ENCODE assay signal across 2 cellular contexts in the genomic region with DNA sequence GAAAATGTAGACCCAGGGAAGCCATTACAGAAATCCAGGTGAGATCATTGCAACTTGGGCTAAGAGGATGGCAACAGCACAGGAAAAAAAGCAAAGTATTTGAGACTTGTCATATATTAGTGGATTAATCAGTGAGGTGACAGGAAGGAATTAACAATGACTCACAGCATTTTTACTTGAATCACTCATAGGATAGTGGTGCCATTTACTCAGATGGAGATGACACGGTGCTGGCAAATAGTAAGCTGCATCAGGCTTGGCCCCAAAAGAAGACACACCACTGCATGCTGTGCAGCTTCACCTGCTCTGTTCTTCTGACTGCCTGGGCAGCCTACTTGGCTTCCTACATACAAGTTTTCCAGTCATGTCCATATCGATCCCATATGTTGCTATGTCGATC.
TF ChIP-seq lines count a peak whose summit lies in the region.

No MANE protein-coding gene starts in this region.

TF ChIP-seq in WTC11, 78 proteins besides CTCF, POLR2A, EP300 and RAD21 (continued from another document and continues in another):
- TF ChIP-seq, protein P1, sequence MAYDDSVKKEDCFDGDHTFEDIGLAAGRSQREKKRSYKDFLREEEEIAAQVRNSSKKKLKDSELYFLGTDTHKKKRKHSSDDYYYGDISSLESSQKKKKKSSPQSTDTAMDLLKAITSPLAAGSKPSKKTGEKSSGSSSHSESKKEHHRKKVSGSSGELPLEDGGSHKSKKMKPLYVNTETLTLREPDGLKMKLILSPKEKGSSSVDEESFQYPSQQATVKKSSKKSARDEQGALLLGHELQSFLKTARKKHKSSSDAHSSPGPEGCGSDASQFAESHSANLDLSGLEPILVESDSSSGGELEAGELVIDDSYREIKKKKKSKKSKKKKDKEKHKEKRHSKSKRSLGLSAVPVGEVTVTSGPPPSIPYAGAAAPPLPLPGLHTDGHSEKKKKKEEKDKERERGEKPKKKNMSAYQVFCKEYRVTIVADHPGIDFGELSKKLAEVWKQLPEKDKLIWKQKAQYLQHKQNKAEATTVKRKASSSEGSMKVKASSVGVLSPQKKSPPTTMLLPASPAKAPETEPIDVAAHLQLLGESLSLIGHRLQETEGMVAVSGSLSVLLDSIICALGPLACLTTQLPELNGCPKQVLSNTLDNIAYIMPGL (CRISPR knock-in tag; IDR thresholded peaks at IDR 0.05), result no peak
- TF ChIP-seq SMAD3 (CRISPR knock-in tag; IDR thresholded peaks at IDR 0.05; ENCODE audit: borderline replicate concordance) (no peak), ZNF232 (CRISPR knock-in tag; IDR thresholded peaks at IDR 0.05) (no peak), TCF7 (CRISPR knock-in tag; IDR thresholded peaks at IDR 0.05; ENCODE audit: low read depth) (no peak), SP1 (CRISPR knock-in tag; conservative IDR thresholded peaks at IDR 0.05) (no peak), NR2C2 (CRISPR knock-in tag; IDR thresholded peaks at IDR 0.05) (no peak), NR3C1 (CRISPR knock-in tag; conservative IDR thresholded peaks at IDR 0.05; ENCODE audit: low read depth) (no peak)
- TF ChIP-seq, protein P2, sequence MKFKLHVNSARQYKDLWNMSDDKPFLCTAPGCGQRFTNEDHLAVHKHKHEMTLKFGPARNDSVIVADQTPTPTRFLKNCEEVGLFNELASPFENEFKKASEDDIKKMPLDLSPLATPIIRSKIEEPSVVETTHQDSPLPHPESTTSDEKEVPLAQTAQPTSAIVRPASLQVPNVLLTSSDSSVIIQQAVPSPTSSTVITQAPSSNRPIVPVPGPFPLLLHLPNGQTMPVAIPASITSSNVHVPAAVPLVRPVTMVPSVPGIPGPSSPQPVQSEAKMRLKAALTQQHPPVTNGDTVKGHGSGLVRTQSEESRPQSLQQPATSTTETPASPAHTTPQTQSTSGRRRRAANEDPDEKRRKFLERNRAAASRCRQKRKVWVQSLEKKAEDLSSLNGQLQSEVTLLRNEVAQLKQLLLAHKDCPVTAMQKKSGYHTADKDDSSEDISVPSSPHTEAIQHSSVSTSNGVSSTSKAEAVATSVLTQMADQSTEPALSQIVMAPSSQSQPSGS (CRISPR knock-in tag; IDR thresholded peaks at IDR 0.05; ENCODE audit: borderline replicate concordance, low read depth), result no peak
- TF ChIP-seq, protein P3, sequence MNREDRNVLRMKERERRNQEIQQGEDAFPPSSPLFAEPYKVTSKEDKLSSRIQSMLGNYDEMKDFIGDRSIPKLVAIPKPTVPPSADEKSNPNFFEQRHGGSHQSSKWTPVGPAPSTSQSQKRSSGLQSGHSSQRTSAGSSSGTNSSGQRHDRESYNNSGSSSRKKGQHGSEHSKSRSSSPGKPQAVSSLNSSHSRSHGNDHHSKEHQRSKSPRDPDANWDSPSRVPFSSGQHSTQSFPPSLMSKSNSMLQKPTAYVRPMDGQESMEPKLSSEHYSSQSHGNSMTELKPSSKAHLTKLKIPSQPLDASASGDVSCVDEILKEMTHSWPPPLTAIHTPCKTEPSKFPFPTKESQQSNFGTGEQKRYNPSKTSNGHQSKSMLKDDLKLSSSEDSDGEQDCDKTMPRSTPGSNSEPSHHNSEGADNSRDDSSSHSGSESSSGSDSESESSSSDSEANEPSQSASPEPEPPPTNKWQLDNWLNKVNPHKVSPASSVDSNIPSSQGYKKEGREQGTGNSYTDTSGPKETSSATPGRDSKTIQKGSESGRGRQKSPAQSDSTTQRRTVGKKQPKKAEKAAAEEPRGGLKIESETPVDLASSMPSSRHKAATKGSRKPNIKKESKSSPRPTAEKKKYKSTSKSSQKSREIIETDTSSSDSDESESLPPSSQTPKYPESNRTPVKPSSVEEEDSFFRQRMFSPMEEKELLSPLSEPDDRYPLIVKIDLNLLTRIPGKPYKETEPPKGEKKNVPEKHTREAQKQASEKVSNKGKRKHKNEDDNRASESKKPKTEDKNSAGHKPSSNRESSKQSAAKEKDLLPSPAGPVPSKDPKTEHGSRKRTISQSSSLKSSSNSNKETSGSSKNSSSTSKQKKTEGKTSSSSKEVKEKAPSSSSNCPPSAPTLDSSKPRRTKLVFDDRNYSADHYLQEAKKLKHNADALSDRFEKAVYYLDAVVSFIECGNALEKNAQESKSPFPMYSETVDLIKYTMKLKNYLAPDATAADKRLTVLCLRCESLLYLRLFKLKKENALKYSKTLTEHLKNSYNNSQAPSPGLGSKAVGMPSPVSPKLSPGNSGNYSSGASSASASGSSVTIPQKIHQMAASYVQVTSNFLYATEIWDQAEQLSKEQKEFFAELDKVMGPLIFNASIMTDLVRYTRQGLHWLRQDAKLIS (CRISPR knock-in tag; IDR thresholded peaks at IDR 0.05; ENCODE audit: borderline replicate concordance), result no peak
- TF ChIP-seq, protein P4, sequence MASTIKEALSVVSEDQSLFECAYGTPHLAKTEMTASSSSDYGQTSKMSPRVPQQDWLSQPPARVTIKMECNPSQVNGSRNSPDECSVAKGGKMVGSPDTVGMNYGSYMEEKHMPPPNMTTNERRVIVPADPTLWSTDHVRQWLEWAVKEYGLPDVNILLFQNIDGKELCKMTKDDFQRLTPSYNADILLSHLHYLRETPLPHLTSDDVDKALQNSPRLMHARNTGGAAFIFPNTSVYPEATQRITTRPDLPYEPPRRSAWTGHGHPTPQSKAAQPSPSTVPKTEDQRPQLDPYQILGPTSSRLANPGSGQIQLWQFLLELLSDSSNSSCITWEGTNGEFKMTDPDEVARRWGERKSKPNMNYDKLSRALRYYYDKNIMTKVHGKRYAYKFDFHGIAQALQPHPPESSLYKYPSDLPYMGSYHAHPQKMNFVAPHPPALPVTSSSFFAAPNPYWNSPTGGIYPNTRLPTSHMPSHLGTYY (CRISPR knock-in tag; IDR thresholded peaks at IDR 0.05), result no peak
- TF ChIP-seq, protein P5, sequence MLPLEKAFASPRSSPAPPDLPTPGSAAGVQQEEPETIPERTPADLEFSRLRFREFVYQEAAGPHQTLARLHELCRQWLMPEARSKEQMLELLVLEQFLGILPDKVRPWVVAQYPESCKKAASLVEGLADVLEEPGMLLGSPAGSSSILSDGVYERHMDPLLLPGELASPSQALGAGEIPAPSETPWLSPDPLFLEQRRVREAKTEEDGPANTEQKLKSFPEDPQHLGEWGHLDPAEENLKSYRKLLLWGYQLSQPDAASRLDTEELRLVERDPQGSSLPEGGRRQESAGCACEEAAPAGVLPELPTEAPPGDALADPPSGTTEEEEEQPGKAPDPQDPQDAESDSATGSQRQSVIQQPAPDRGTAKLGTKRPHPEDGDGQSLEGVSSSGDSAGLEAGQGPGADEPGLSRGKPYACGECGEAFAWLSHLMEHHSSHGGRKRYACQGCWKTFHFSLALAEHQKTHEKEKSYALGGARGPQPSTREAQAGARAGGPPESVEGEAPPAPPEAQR (CRISPR knock-in tag; IDR thresholded peaks at IDR 0.05), result no peak

TF ChIP-seq in GM23338, 12 proteins besides CTCF, POLR2A, EP300 and RAD21 (continued from another document):
- no peak for TF ChIP-seq EZH2phosphoT487 (IDR thresholded peaks at IDR 0.05; ENCODE audit: unreplicated experiment)
- TF ChIP-seq ZNF331 (CRISPR knock-in tag; IDR thresholded peaks at IDR 0.05; ENCODE audit: low read depth), result no peak
- no peak for TF ChIP-seq NANOG (IDR thresholded peaks at IDR 0.05; ENCODE audit: borderline replicate concordance)
- no peak for TF ChIP-seq STAT1 (IDR thresholded peaks at IDR 0.05; ENCODE audit: unreplicated experiment)
- TF ChIP-seq JUNB (IDR thresholded peaks at IDR 0.05; ENCODE audit: unreplicated experiment), result no peak
- TF ChIP-seq, protein P6, sequence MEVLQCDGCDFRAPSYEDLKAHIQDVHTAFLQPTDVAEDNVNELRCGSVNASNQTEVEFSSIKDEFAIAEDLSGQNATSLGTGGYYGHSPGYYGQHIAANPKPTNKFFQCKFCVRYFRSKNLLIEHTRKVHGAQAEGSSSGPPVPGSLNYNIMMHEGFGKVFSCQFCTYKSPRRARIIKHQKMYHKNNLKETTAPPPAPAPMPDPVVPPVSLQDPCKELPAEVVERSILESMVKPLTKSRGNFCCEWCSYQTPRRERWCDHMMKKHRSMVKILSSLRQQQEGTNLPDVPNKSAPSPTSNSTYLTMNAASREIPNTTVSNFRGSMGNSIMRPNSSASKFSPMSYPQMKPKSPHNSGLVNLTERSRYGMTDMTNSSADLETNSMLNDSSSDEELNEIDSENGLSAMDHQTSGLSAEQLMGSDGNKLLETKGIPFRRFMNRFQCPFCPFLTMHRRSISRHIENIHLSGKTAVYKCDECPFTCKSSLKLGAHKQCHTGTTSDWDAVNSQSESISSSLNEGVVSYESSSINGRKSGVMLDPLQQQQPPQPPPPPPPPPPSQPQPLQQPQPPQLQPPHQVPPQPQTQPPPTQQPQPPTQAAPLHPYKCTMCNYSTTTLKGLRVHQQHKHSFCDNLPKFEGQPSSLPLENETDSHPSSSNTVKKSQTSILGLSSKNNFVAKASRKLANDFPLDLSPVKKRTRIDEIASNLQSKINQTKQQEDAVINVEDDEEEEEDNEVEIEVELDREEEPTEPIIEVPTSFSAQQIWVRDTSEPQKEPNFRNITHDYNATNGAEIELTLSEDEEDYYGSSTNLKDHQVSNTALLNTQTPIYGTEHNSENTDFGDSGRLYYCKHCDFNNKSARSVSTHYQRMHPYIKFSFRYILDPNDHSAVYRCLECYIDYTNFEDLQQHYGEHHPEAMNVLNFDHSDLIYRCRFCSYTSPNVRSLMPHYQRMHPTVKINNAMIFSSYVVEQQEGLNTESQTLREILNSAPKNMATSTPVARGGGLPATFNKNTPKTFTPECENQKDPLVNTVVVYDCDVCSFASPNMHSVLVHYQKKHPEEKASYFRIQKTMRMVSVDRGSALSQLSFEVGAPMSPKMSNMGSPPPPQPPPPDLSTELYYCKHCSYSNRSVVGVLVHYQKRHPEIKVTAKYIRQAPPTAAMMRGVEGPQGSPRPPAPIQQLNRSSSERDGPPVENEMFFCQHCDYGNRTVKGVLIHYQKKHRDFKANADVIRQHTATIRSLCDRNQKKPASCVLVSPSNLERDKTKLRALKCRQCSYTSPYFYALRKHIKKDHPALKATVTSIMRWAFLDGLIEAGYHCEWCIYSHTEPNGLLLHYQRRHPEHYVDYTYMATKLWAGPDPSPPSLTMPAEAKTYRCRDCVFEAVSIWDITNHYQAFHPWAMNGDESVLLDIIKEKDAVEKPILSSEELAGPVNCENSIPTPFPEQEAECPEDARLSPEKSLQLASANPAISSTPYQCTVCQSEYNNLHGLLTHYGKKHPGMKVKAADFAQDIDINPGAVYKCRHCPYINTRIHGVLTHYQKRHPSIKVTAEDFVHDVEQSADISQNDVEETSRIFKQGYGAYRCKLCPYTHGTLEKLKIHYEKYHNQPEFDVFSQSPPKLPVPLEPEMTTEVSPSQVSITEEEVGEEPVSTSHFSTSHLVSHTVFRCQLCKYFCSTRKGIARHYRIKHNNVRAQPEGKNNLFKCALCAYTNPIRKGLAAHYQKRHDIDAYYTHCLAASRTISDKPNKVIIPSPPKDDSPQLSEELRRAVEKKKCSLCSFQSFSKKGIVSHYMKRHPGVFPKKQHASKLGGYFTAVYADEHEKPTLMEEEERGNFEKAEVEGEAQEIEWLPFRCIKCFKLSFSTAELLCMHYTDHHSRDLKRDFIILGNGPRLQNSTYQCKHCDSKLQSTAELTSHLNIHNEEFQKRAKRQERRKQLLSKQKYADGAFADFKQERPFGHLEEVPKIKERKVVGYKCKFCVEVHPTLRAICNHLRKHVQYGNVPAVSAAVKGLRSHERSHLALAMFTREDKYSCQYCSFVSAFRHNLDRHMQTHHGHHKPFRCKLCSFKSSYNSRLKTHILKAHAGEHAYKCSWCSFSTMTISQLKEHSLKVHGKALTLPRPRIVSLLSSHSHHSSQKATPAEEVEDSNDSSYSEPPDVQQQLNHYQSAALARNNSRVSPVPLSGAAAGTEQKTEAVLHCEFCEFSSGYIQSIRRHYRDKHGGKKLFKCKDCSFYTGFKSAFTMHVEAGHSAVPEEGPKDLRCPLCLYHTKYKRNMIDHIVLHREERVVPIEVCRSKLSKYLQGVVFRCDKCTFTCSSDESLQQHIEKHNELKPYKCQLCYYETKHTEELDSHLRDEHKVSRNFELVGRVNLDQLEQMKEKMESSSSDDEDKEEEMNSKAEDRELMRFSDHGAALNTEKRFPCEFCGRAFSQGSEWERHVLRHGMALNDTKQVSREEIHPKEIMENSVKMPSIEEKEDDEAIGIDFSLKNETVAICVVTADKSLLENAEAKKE (CRISPR knock-in tag; IDR thresholded peaks at IDR 0.05), result no peak
- no peak for TF ChIP-seq ZNF114 (CRISPR knock-in tag; IDR thresholded peaks at IDR 0.05)
- TF ChIP-seq POLR2AphosphoS5 (IDR thresholded peaks at IDR 0.05; ENCODE audit: low read depth), result no peak
- no peak for TF ChIP-seq CREB1 (CRISPR knock-in tag; IDR thresholded peaks at IDR 0.05; ENCODE audit: low read depth)
- TF ChIP-seq, protein P7, sequence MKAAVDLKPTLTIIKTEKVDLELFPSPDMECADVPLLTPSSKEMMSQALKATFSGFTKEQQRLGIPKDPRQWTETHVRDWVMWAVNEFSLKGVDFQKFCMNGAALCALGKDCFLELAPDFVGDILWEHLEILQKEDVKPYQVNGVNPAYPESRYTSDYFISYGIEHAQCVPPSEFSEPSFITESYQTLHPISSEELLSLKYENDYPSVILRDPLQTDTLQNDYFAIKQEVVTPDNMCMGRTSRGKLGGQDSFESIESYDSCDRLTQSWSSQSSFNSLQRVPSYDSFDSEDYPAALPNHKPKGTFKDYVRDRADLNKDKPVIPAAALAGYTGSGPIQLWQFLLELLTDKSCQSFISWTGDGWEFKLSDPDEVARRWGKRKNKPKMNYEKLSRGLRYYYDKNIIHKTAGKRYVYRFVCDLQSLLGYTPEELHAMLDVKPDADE (IDR thresholded peaks at IDR 0.05), result no peak
TF ChIP-seq in GM23338: peak in this region for 0.
